In genomic region chr1:62196091-62196690, GRCh38 we compare ENCODE assay signal across 1 cellular context.
TF ChIP-seq lines count a peak whose summit lies in the region.

No MANE protein-coding gene starts in this region.

TF ChIP-seq in SK-N-SH treated with all-trans-retinoic acid at 6 μM for 48 hours, 23 proteins besides CTCF, POLR2A, EP300 and RAD21 (continued from another document):
- TF ChIP-seq, protein P1, sequence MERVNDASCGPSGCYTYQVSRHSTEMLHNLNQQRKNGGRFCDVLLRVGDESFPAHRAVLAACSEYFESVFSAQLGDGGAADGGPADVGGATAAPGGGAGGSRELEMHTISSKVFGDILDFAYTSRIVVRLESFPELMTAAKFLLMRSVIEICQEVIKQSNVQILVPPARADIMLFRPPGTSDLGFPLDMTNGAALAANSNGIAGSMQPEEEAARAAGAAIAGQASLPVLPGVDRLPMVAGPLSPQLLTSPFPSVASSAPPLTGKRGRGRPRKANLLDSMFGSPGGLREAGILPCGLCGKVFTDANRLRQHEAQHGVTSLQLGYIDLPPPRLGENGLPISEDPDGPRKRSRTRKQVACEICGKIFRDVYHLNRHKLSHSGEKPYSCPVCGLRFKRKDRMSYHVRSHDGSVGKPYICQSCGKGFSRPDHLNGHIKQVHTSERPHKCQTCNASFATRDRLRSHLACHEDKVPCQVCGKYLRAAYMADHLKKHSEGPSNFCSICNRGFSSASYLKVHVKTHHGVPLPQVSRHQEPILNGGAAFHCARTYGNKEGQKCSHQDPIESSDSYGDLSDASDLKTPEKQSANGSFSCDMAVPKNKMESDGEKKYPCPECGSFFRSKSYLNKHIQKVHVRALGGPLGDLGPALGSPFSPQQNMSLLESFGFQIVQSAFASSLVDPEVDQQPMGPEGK (CRISPR knock-in tag; IDR thresholded peaks at IDR 0.05; ENCODE audit: borderline replicate concordance): no peak
- no peak for TF ChIP-seq GLIS3 (CRISPR knock-in tag; IDR thresholded peaks at IDR 0.05)
